ENCODE assay signal across 8 cellular contexts in the genomic region with DNA sequence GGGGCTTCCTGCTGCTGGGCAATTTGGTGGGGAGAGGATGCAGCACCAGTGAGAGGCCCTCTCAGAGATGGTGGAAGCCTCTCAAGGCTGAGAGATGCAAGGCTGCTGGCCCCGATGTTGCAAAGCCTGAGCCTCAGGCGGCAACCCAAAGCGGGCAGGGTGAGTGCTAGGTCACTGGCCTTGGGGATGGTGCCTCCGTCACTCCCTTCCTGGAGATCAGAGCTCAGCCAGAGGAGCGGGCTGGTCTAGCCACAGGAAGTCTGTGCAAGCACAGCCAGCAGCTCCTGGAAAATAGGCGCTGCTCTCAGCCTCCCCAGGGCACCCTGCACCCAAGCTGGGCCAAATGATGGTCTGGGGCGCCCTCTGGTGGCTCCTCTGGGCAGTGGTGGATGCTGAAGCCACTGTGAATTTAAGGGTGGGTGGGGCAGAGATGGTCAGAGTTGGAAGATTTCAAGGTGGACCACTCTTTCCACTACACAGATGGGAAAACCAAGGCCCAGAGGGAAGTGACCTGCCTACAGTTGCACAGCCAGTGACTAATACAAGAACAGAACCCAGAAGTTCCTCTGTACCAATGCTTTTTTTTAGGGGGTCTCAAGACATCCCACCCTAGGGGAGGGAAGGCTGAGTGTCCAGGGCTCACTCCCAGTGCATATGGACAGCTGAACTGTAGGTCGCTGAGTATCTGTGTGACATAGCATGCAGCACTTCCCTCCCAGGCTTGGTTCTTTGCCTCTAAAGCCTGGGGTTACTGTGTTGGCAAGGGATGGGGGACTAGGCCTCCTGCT. TPM values are rescaled to one million over a fixed set of nuclear protein-coding genes. Genes with fewer than 3 reads are reported as not detected.
A peak's percentile ranks its signal among the peaks of the same experiment; 100 is the strongest.
DNase-seq lines count a peak whose midpoint lies in the region; ATAC-seq and TF ChIP-seq lines count a peak whose summit lies in the region.

No MANE protein-coding gene starts in this region.

- in situ Hi-C loops in Panc1 (cut with HindIII; ENCODE audit: low pct_unique_long_range_greater_than_20kb, low sequenced_read_pairs): no loop called here

- no peak for TF ChIP-seq POLR2A in esophagus muscularis mucosa (IDR thresholded peaks at IDR 0.05; ENCODE audit: low read depth)

- DNase-seq in NCI-H1436 (lab: John Stamatoyannopoulos, UW) (peak; percentile 82), NCI-H1436 treated with DMSO at 0.1 percent for 48 hours (lab: John Stamatoyannopoulos, UW) (no peak), Panc1 (ENCODE audit: low read depth, low spot score) (peak; percentile 20), esophagus muscularis mucosa (ENCODE audit: extremely low spot score) (peak; percentile 95), natural killer cell (peak; percentile 87)
- peak; percentile 93 for DNase-seq in activated T-cell treated with anti-CD3 and anti-CD28 coated beads, Interleukin-2, amount 50 U/mL, for 24 hours

- TF ChIP-seq EP300 in Ishikawa (IDR thresholded peaks at IDR 0.05; ENCODE audit: borderline replicate concordance): no peak
- TF ChIP-seq EP300 in esophagus muscularis mucosa (IDR thresholded peaks at IDR 0.05): no peak

- H3K4me1 Mint-ChIP-seq in activated T-cell treated with anti-CD3 and anti-CD28 coated beads, Interleukin-2, amount 50 U/mL, for 24 hours (ENCODE audit: low read depth): peaks cover 15% of the 10 kb centered on the region
- peaks cover 7 to 13% of the 10 kb centered on the region in 2 donors for H3K4me1 Mint-ChIP-seq in natural killer cell
- peaks cover 21% of the 10 kb centered on the region for H3K4me1 Mint-ChIP-seq in stimulated activated memory B cell treated with anti-CD40 and anti-IgM and Interleukin-4, amounts not matched to agents 10 μg/mL and 1 μg/mL and 100 μg/mL, for 72 hours

- POLR2A ChIA-PET in Panc1 (lab: Charles Lee): interaction anchor here (0.6 kb wide), 2 partner anchors 53 to 378 kb away, joined by 4 to 7 read pairs; no protein-coding TSS in a partner anchor

- H3K27me3 ChIP-seq in Panc1 (ENCODE audit: control insufficient read depth, insufficient read depth, low read length) (no peaks in the 10 kb centered on the region), esophagus muscularis mucosa (peaks cover 0 to under 1% (median 0%) of the 10 kb centered on the region in 4 donors)

- WGBS in esophagus muscularis mucosa: 0% methylated on average over 1 of the region's 8 CpGs

- BruUV-seq in Panc1 (replicated peaks; lab: Mats Ljungman, UMichigan): no TSS peak

- H3K27ac ChIP-seq in Panc1 (ENCODE audit: low read length): no peak overlapping the region
- H3K27ac ChIP-seq in esophagus muscularis mucosa (replicated peaks in 1 of 4): no peak overlapping the region

- no peaks in the 10 kb centered on the region for H3K9me3 Mint-ChIP-seq in activated T-cell treated with anti-CD3 and anti-CD28 coated beads, Interleukin-2, amount 50 U/mL, for 24 hours
- H3K9me3 Mint-ChIP-seq in natural killer cell: no peaks in the 10 kb centered on the region
- no peaks in the 10 kb centered on the region for H3K9me3 Mint-ChIP-seq in stimulated activated memory B cell treated with anti-CD40 and anti-IgM and Interleukin-4, amounts not matched to agents 10 μg/mL and 1 μg/mL and 100 μg/mL, for 72 hours

- peak; percentile 98 for ATAC-seq in Panc1
- ATAC-seq in natural killer cell: peak; percentile 93 to 99 (median 99)
- peak; percentile 92 for ATAC-seq in stimulated activated memory B cell treated with anti-CD40 and anti-IgM and Interleukin-4, amounts not matched to agents 10 μg/mL and 1 μg/mL and 100 μg/mL, for 72 hours

- peak; percentile 100 for TF ChIP-seq RAD21 in Ishikawa (IDR thresholded peaks at IDR 0.05; ENCODE audit: low read depth)

- no peaks in the 10 kb centered on the region for H3K36me3 ChIP-seq in Panc1 (ENCODE audit: control insufficient read depth, insufficient read depth, low read length)
- H3K36me3 ChIP-seq in esophagus muscularis mucosa: no peaks in the 10 kb centered on the region

- CTCF ChIA-PET in Panc1 (lab: Charles Lee): interaction anchor here (0.6 to 1.6 kb wide), 4 partner anchors 112 to 845 kb away, joined by 3 to 25 read pairs (median 3); no protein-coding TSS in a partner anchor

- H3K9me3 ChIP-seq in Panc1 (ENCODE audit: control insufficient read depth, insufficient read depth, low read depth, low read length) (no peaks in the 10 kb centered on the region), esophagus muscularis mucosa (no peaks in the 10 kb centered on the region)

- H3K27me3 Mint-ChIP-seq in activated T-cell treated with anti-CD3 and anti-CD28 coated beads, Interleukin-2, amount 50 U/mL, for 24 hours: no peaks in the 10 kb centered on the region
- H3K27me3 Mint-ChIP-seq in natural killer cell (ENCODE audit: low read depth in 2 of 2): no peaks in the 10 kb centered on the region
- H3K27me3 Mint-ChIP-seq in stimulated activated memory B cell treated with anti-CD40 and anti-IgM and Interleukin-4, amounts not matched to agents 10 μg/mL and 1 μg/mL and 100 μg/mL, for 72 hours: peaks cover 18% of the 10 kb centered on the region

- no peak overlapping the region for H3K4me3 ChIP-seq in Panc1 (ENCODE audit: low read depth in 2 of 2, low read length in 2 of 2)
- no peak overlapping the region for H3K4me3 ChIP-seq in esophagus muscularis mucosa

- intact Hi-C loops in Panc1 (cut with micrococcal nuclease; ENCODE audit: unreplicated experiment): loop anchor here (1.0 kb wide), 1 partner anchor 131 kb away; no protein-coding TSS in a partner anchor
- intact Hi-C loops in esophagus muscularis mucosa (cut with DNase I): loop anchor here (1.0 to 5.0 kb wide), 2 partner anchors 132 to 316 kb away; no protein-coding TSS in a partner anchor
- intact Hi-C loops in natural killer cell (cut with micrococcal nuclease): loop anchor here (1.0 to 5.0 kb wide), 4 partner anchors 132 to 831 kb away; no protein-coding TSS in a partner anchor

- TF ChIP-seq CTCF in Panc1 (IDR thresholded peaks at IDR 0.05): peak; percentile 90
- peak; percentile 95 to 96 (median 95) for TF ChIP-seq CTCF in esophagus muscularis mucosa (IDR thresholded peaks at IDR 0.05)
- peak; percentile 87 for TF ChIP-seq CTCF in natural killer cell (IDR thresholded peaks at IDR 0.05)

- H3K36me3 Mint-ChIP-seq in activated T-cell treated with anti-CD3 and anti-CD28 coated beads, Interleukin-2, amount 50 U/mL, for 24 hours (ENCODE audit: low read depth): no peaks in the 10 kb centered on the region
- H3K36me3 Mint-ChIP-seq in natural killer cell: no peaks in the 10 kb centered on the region
- H3K36me3 Mint-ChIP-seq in stimulated activated memory B cell treated with anti-CD40 and anti-IgM and Interleukin-4, amounts not matched to agents 10 μg/mL and 1 μg/mL and 100 μg/mL, for 72 hours: no peaks in the 10 kb centered on the region

- H3K4me1 ChIP-seq in Panc1 (ENCODE audit: control insufficient read depth, insufficient read depth, low read length): 0 out of 2 replicates have a peak, but pooled peaks cover 2% of the 10 kb centered on the region
- peaks cover 4 to 6% (median 5%) of the 10 kb centered on the region in 4 donors for H3K4me1 ChIP-seq in esophagus muscularis mucosa

- no peak overlapping the region for H3K27ac Mint-ChIP-seq in activated T-cell treated with anti-CD3 and anti-CD28 coated beads, Interleukin-2, amount 50 U/mL, for 24 hours
- no peak overlapping the region for H3K27ac Mint-ChIP-seq in natural killer cell
- H3K27ac Mint-ChIP-seq in stimulated activated memory B cell treated with anti-CD40 and anti-IgM and Interleukin-4, amounts not matched to agents 10 μg/mL and 1 μg/mL and 100 μg/mL, for 72 hours: no peak overlapping the region

- no peak overlapping the region for H3K4me3 Mint-ChIP-seq in activated T-cell treated with anti-CD3 and anti-CD28 coated beads, Interleukin-2, amount 50 U/mL, for 24 hours
- H3K4me3 Mint-ChIP-seq in natural killer cell: no peak overlapping the region
- no peak overlapping the region for H3K4me3 Mint-ChIP-seq in stimulated activated memory B cell treated with anti-CD40 and anti-IgM and Interleukin-4, amounts not matched to agents 10 μg/mL and 1 μg/mL and 100 μg/mL, for 72 hours

TF ChIP-seq in Ishikawa, 13 proteins besides CTCF, POLR2A, EP300 and RAD21:
- TF ChIP-seq NFIC (IDR thresholded peaks at IDR 0.05) (no peak), TEAD4 (IDR thresholded peaks at IDR 0.05) (no peak), TAF1 (IDR thresholded peaks at IDR 0.05; ENCODE audit: low read depth) (no peak), CEBPB (IDR thresholded peaks at IDR 0.05) (no peak), FOXM1 (IDR thresholded peaks at IDR 0.05; ENCODE audit: borderline replicate concordance, low read depth) (no peak), EGR1 (IDR thresholded peaks at IDR 0.05) (no peak), CREB1 (IDR thresholded peaks at IDR 0.05; ENCODE audit: low read depth) (no peak), ZBTB7A (IDR thresholded peaks at IDR 0.05; ENCODE audit: low read depth) (0 out of 2 replicates have a peak, but pooled peaks have one; percentile 54), YY1 (IDR thresholded peaks at IDR 0.05; ENCODE audit: low read depth) (no peak), TCF12 (IDR thresholded peaks at IDR 0.05; ENCODE audit: low read depth) (0 out of 2 replicates have a peak, but pooled peaks have one; percentile 33)
- TF ChIP-seq, protein P1, sequence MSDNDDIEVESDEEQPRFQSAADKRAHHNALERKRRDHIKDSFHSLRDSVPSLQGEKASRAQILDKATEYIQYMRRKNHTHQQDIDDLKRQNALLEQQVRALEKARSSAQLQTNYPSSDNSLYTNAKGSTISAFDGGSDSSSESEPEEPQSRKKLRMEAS (IDR thresholded peaks at IDR 0.05): no peak
- TF ChIP-seq, protein P2, sequence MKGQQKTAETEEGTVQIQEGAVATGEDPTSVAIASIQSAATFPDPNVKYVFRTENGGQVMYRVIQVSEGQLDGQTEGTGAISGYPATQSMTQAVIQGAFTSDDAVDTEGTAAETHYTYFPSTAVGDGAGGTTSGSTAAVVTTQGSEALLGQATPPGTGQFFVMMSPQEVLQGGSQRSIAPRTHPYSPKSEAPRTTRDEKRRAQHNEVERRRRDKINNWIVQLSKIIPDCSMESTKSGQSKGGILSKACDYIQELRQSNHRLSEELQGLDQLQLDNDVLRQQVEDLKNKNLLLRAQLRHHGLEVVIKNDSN (IDR thresholded peaks at IDR 0.05): no peak

RNA-seq across cellular contexts. Expression of a gene that starts 20.8 kb away (rescaled TPM):
- total RNA-seq in Panc1 (2021; ENCODE audit: unreplicated experiment) (not detected), esophagus muscularis mucosa (under 1 TPM in 1 of 4 donors, not detected in 3; 0.06 TPM), natural killer cell (under 1 TPM; 0.45 to 0.68 (median 0.61) TPM)
- not detected for polyA plus RNA-seq in Panc1 (2012; ENCODE audit: insufficient read length)
